ENCODE assay signal across 1 cellular context in genomic region chr15:63892794-63893441, GRCh38.
TF ChIP-seq lines count a peak whose summit lies in the region.

No MANE protein-coding gene starts in this region.

TF ChIP-seq in K562, 482 proteins besides CTCF, POLR2A, EP300 and RAD21 (continued from another document and continues in another):
- TF ChIP-seq ZNF449 (CRISPR knock-in tag; IDR thresholded peaks at IDR 0.05) (no peak), HNRNPLL (IDR thresholded peaks at IDR 0.05; ENCODE audit: low read depth, low read length, poor library complexity, severe bottlenecking) (peak; percentile 39), GATA2 (CRISPR knock-in tag; IDR thresholded peaks at IDR 0.05) (no peak), SRF (CRISPR knock-in tag; IDR thresholded peaks at IDR 0.05) (no peak), PCBP2 (IDR thresholded peaks at IDR 0.05; ENCODE audit: low read depth, low read length, poor library complexity, severe bottlenecking) (no peak), ZNF695 (CRISPR knock-in tag; IDR thresholded peaks at IDR 0.05) (no peak), ZBTB7A (IDR thresholded peaks at IDR 0.05; ENCODE audit: borderline replicate concordance, control insufficient read depth, low read depth, low read length) (no peak), DMBX1 (CRISPR knock-in tag; IDR thresholded peaks at IDR 0.05; ENCODE audit: borderline replicate concordance) (peak; percentile 62; the same call in 1 of the 2 replicates), ZFP1 (CRISPR knock-in tag; IDR thresholded peaks at IDR 0.05) (no peak), THRAP3 (IDR thresholded peaks at IDR 0.05; ENCODE audit: borderline replicate concordance) (no peak), MYBL2 (IDR thresholded peaks at IDR 0.05; ENCODE audit: low read depth) (no peak), MYBL2 (CRISPR knock-in tag; IDR thresholded peaks at IDR 0.05; ENCODE audit: borderline replicate concordance) (no peak), MGA (IDR thresholded peaks at IDR 0.05) (peak; percentile 33), PCBP1 (IDR thresholded peaks at IDR 0.05; ENCODE audit: low read depth, low read length, poor library complexity, severe bottlenecking) (no peak), MAZ (CRISPR knock-in tag; conservative IDR thresholded peaks at IDR 0.05 in 1 of 2, IDR thresholded peaks at IDR 0.05 in 1 of 2) (0 out of 4 replicates have a peak, but pooled peaks of 1 of the 2 experiments have one; percentile 25), POLR2B (IDR thresholded peaks at IDR 0.05; ENCODE audit: low read depth, partially characterized antibody) (no peak), ZNF592 (IDR thresholded peaks at IDR 0.05) (peak; percentile 74), BCLAF1 (IDR thresholded peaks at IDR 0.05; ENCODE audit: borderline replicate concordance in 1 of 2, control insufficient read depth in 1 of 2, low read depth in 2 of 2, low read length in 1 of 2) (no peak), KAT7 (CRISPR knock-in tag; IDR thresholded peaks at IDR 0.05; ENCODE audit: borderline replicate concordance) (no peak), CBX2 (IDR thresholded peaks at IDR 0.05; ENCODE audit: insufficient read depth, low read length, poor library complexity, severe bottlenecking) (no peak), NUFIP1 (IDR thresholded peaks at IDR 0.05; ENCODE audit: partially characterized antibody) (no peak), ZZZ3 (IDR thresholded peaks at IDR 0.05) (no peak), ARID3B (CRISPR knock-in tag; IDR thresholded peaks at IDR 0.05; ENCODE audit: borderline replicate concordance) (no peak), COPS2 (conservative IDR thresholded peaks at IDR 0.05) (no peak), FOXP4 (CRISPR knock-in tag; IDR thresholded peaks at IDR 0.05; ENCODE audit: borderline replicate concordance) (no peak), ZNF175 (CRISPR knock-in tag; IDR thresholded peaks at IDR 0.05; ENCODE audit: low read depth) (peak; percentile 35; the same call in 1 of the 2 replicates), GATAD2B (IDR thresholded peaks at IDR 0.05; ENCODE audit: borderline replicate concordance) (no peak), POLR2AphosphoS5 (IDR thresholded peaks at IDR 0.05; ENCODE audit: control insufficient read depth, insufficient read depth, low read depth, low read length) (no peak), HBP1 (CRISPR knock-in tag; IDR thresholded peaks at IDR 0.05) (no peak)
